ENCODE assay signal across 8 cellular contexts in the genomic region with DNA sequence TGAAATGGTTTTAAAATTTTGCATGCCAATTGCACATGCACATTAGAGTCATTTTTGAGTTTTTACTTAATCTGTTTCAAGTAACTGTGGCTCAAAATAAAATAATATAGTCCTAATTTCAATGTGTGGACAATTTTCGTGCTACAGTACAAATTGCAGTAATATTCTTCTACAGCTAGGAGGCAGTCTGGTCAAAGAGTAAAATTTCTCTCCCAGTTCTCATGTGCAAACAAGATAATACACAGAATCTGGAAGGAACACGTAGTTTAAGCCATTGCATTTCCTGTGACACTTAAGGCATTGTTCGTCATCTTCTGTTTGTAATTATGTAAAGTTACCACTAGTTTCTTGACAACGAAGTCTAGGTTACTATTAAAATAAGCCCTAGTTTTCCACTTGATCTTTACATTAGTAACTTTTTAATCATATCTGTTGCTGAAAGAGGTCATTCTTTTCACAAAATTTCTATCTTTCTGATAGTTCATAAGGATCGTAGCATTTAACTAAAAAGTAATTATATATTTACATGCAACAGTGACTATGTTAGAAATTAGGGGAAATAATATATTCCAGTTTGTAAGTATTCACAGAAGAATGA. TPM values are rescaled to one million over a fixed set of nuclear protein-coding genes. Genes with fewer than 3 reads are reported as not detected.
DNase-seq lines count a peak whose midpoint lies in the region; ATAC-seq, FAIRE-seq and TF ChIP-seq lines count a peak whose summit lies in the region.

No MANE protein-coding gene starts in this region.

- no peak overlapping the region for H3K9ac ChIP-seq in HepG2 (ENCODE audit: insufficient read depth, low read depth, low read length)

- H3K4me3 ChIP-seq in breast epithelium (no peak overlapping the region), HepG2 (replicated peaks in 1 of 3; ENCODE audit: insufficient read depth in 1 of 3, low read depth in 2 of 3, low read length in 3 of 3) (no peak overlapping the region)

- TF ChIP-seq EP300 in HepG2 (IDR thresholded peaks at IDR 0.05; ENCODE audit: low read depth in 2 of 2, low read length in 2 of 2) (no peak), HepG2 (CRISPR knock-in tag; IDR thresholded peaks at IDR 0.05; ENCODE audit: borderline replicate concordance) (no peak)

- no peak overlapping the region for H3K27ac Mint-ChIP-seq in activated CD8-positive, alpha-beta memory T cell treated with anti-CD3 and anti-CD28 coated beads, Interleukin-2, amount 10 ng/mL, durations not matched to agents 7 days and 5 days

- FAIRE-seq in HepG2 (lab: Jason Lieb, UNC): peak; percentile 18

- intact Hi-C loops in breast epithelium (cut with DNase I; ENCODE audit: low total_unique reads) (no loop called here), HepG2 (cut with micrococcal nuclease; ENCODE audit: unreplicated experiment) (loop anchor here (1.0 kb wide), 1 partner anchor 582 kb away; no protein-coding TSS in a partner anchor), left colon (cut with DNase I, micrococcal nuclease) (no loop called here)

- CTCF ChIA-PET in activated CD8-positive, alpha-beta memory T cell treated with anti-CD3 and anti-CD28 coated beads, Interleukin-2, amount 10 ng/mL, durations not matched to agents 7 days and 5 days (lab: Charles Lee): interaction anchor here (0.8 to 1.4 kb wide), 6 partner anchors 13 to 211 kb away, joined by 3 to 11 read pairs (median 4); a partner anchor contains a TSS
- CTCF ChIA-PET in HepG2 (lab: Yijun Ruan, JAX; ENCODE audit: low intra/inter-chr PET ratio, low total read pairs): no interaction called here

- H3K27me3 Mint-ChIP-seq in activated CD8-positive, alpha-beta memory T cell treated with anti-CD3 and anti-CD28 coated beads, Interleukin-2, amount 10 ng/mL, durations not matched to agents 7 days and 5 days: no peaks in the 10 kb centered on the region

- no peak for DNase-seq in activated CD8-positive, alpha-beta memory T cell treated with anti-CD3 and anti-CD28 coated beads, Interleukin-2, amount 10 ng/mL, durations not matched to agents 7 days and 5 days
- DNase-seq in activated CD8-positive, alpha-beta memory T cell treated with anti-CD3 and anti-CD28 coated beads, Interleukin-2, amount 50 U/mL, for 48 hours: no peak
- DNase-seq in NCI-H774 (lab: John Stamatoyannopoulos, UW): peak; percentile 9
- DNase-seq in breast epithelium (ENCODE audit: low spot score in 2 of 2): no peak
- DNase-seq in HepG2 (ENCODE audit: low spot score): peak; percentile 27
- DNase-seq in nucleus accumbens (lab: John Stamatoyannopoulos, UW): no peak
- no peak for DNase-seq in left colon

- TF ChIP-seq CTCF in breast epithelium (IDR thresholded peaks at IDR 0.05) (peak in 2 of 3 donors; percentile 33 to 55), HepG2 (CRISPR knock-in tag; IDR thresholded peaks at IDR 0.05) (peak; percentile 59)

- H3K9me3 ChIP-seq in breast epithelium (no peaks in the 10 kb centered on the region), HepG2 (ENCODE audit: low read length) (no peaks in the 10 kb centered on the region)

- POLR2A ChIA-PET in HepG2 (lab: Yijun Ruan, JAX): no interaction called here

- no peaks in the 10 kb centered on the region for H3K9me3 Mint-ChIP-seq in activated CD8-positive, alpha-beta memory T cell treated with anti-CD3 and anti-CD28 coated beads, Interleukin-2, amount 10 ng/mL, durations not matched to agents 7 days and 5 days (ENCODE audit: low read depth)

- no peaks in the 10 kb centered on the region for H3K79me2 ChIP-seq in HepG2 (ENCODE audit: insufficient read depth, low read length)

- H3K36me3 Mint-ChIP-seq in activated CD8-positive, alpha-beta memory T cell treated with anti-CD3 and anti-CD28 coated beads, Interleukin-2, amount 10 ng/mL, durations not matched to agents 7 days and 5 days: peaks cover 18% of the 10 kb centered on the region

- TF ChIP-seq POLR2A in breast epithelium (IDR thresholded peaks at IDR 0.05) (no peak), HepG2 (IDR thresholded peaks at IDR 0.05; ENCODE audit: insufficient read depth in 1 of 2, low read depth in 2 of 2, low read length in 2 of 2) (no peak)

- no peaks in the 10 kb centered on the region for H4K20me1 ChIP-seq in HepG2 (ENCODE audit: insufficient read depth, low read length)

- in situ Hi-C loops in HepG2 (cut with HindIII; ENCODE audit: extremely low pct_ligation_motif_present, low pct_unique_long_range_greater_than_20kb): no loop called here

- H3K4me3 Mint-ChIP-seq in activated CD8-positive, alpha-beta memory T cell treated with anti-CD3 and anti-CD28 coated beads, Interleukin-2, amount 10 ng/mL, durations not matched to agents 7 days and 5 days: no peak overlapping the region

- WGBS in HepG2 (ENCODE audit: low lambda C conversion rate): 83% methylated on average over 5 of the region's 5 CpGs

- TF ChIP-seq RAD21 in HepG2 (CRISPR knock-in tag; IDR thresholded peaks at IDR 0.05): no peak

- H3K4me2 ChIP-seq in HepG2 (ENCODE audit: low read depth, low read length): no peak overlapping the region

- H3K4me1 Mint-ChIP-seq in activated CD8-positive, alpha-beta memory T cell treated with anti-CD3 and anti-CD28 coated beads, Interleukin-2, amount 10 ng/mL, durations not matched to agents 7 days and 5 days: peaks cover 10% of the 10 kb centered on the region

- no peaks in the 10 kb centered on the region for H3K4me1 ChIP-seq in breast epithelium
- H3K4me1 ChIP-seq in HepG2 (ENCODE audit: insufficient read depth, low read length): no peaks in the 10 kb centered on the region

- H3K27me3 ChIP-seq in breast epithelium (no peaks in the 10 kb centered on the region), HepG2 (ENCODE audit: control insufficient read depth in 1 of 2, insufficient read depth in 2 of 2, low read length in 2 of 2) (no peaks in the 10 kb centered on the region)

- no peaks in the 10 kb centered on the region for H3K36me3 ChIP-seq in breast epithelium
- peaks cover 2 to 44% of the 10 kb centered on the region in 2 experiments; a peak in 4 of 5 replicates for H3K36me3 ChIP-seq in HepG2 (replicated peaks in 1 of 2; ENCODE audit: control insufficient read depth in 1 of 2, insufficient read depth in 2 of 2, low read length in 2 of 2)

- H2AFZ ChIP-seq in HepG2 (ENCODE audit: low read length): no peak overlapping the region

- H3K27ac ChIP-seq in breast epithelium: no peak overlapping the region
- no peak overlapping the region for H3K27ac ChIP-seq in HepG2 (ENCODE audit: extremely low read length, insufficient read depth, low read length)

- no TSS peak for BruUV-seq in HepG2 (replicated peaks; lab: Mats Ljungman, UMichigan)

- ATAC-seq in activated CD8-positive, alpha-beta memory T cell treated with anti-CD3 and anti-CD28 coated beads, Interleukin-2, amount 10 ng/mL, durations not matched to agents 7 days and 5 days: peak; percentile 70
- ATAC-seq in HG03139 (IDR thresholded peaks at IDR 0.05; ENCODE audit: unreplicated experiment) (peak; percentile 47), HepG2 (no peak; the same call in 2 of the 3 replicates), left colon (no peak)

RNA-seq across cellular contexts. Expression of a gene that starts 28.9 kb away (rescaled TPM):
- total RNA-seq in activated CD8-positive, alpha-beta memory T cell treated with anti-CD3 and anti-CD28 coated beads, Interleukin-2, amount 10 ng/mL, durations not matched to agents 7 days and 5 days: 10 to 100 TPM; 10.7 to 12.2 TPM
- 10 to 100 TPM; 20.0 to 32.6 (median 25.9) TPM for total RNA-seq in breast epithelium
- 14.7 and 22.0 TPM in 2 replicates for total RNA-seq in HepG2 (2016; rRNA removed; fragmentation: Illumina TruSeq; extraction: Trizol)
- total RNA-seq in HepG2 (2016; cell fraction: cytosol; rRNA removed; fragmentation: Illumina TruSeq; extraction: Trizol; ENCODE audit: low read depth): 6.3 and 7.7 TPM in 2 replicates
- total RNA-seq in HepG2 (2016; cell fraction: insoluble cytoplasmic fraction; rRNA removed; fragmentation: Illumina TruSeq; extraction: Trizol): 14.2 and 24.2 TPM in 2 replicates
- total RNA-seq in HepG2 (2016; cell fraction: membrane; rRNA removed; fragmentation: Illumina TruSeq; extraction: Trizol): 7.1 TPM in 2 replicates
- total RNA-seq in HepG2 (2016; cell fraction: nucleus; rRNA removed; fragmentation: Illumina TruSeq; extraction: Trizol): 42.4 and 43.6 TPM in 2 replicates
- 11.4 and 16.3 TPM in 2 replicates for polyA plus RNA-seq in HepG2 (2011; rRNA removed)
- polyA plus RNA-seq in HepG2 (2011; cell fraction: cytosol; rRNA removed): 4.1 and 7.3 TPM in 2 replicates
- 13.5 and 14.9 TPM in 2 replicates for polyA plus RNA-seq in HepG2 (2011; cell fraction: nucleus; rRNA removed)
- 10.6 and 12.7 TPM in 2 replicates for polyA plus RNA-seq in HepG2 (2012)
- 1.5 and 2.4 TPM in 2 replicates for polyA plus RNA-seq in HepG2 (2016; cell fraction: cytosol; fragmentation: Illumina TruSeq; extraction: Trizol; ENCODE audit: low read depth)
- polyA plus RNA-seq in HepG2 (2016; cell fraction: insoluble cytoplasmic fraction; fragmentation: Illumina TruSeq; extraction: Trizol; ENCODE audit: low read depth): 12.3 TPM in 2 replicates
- polyA plus RNA-seq in HepG2 (2016; cell fraction: membrane; fragmentation: Illumina TruSeq; extraction: Trizol; ENCODE audit: low read depth): 2.2 and 2.4 TPM in 2 replicates
- 51.1 and 51.3 TPM in 2 replicates for polyA plus RNA-seq in HepG2 (2016; cell fraction: nucleus; fragmentation: Illumina TruSeq; extraction: Trizol; ENCODE audit: insufficient read depth, low read depth)
- 2.2 and 4.1 TPM in 2 replicates for polyA minus RNA-seq in HepG2 (2011; rRNA and poly(A)+ RNA removed; ENCODE audit: low replicate concordance)
- polyA minus RNA-seq in HepG2 (2011; cell fraction: cytosol; rRNA and poly(A)+ RNA removed): 7.7 and 7.9 TPM in 2 replicates
- 36.2 and 41.4 TPM in 2 replicates for polyA minus RNA-seq in HepG2 (2011; cell fraction: nucleus; rRNA and poly(A)+ RNA removed)
- total RNA-seq in left colon: 10 to 100 TPM; 16.8 to 19.0 TPM

RNA-seq across cellular contexts. Expression of a gene that starts 29.5 kb away (rescaled TPM):
- total RNA-seq in activated CD8-positive, alpha-beta memory T cell treated with anti-CD3 and anti-CD28 coated beads, Interleukin-2, amount 10 ng/mL, durations not matched to agents 7 days and 5 days: 100 to 1,000 TPM; 130 to 139 TPM
- total RNA-seq in breast epithelium: 10 to 100 TPM; 76.0 to 96.7 (median 90.9) TPM
- 81.7 and 116 TPM in 2 replicates for total RNA-seq in HepG2 (2016; rRNA removed; fragmentation: Illumina TruSeq; extraction: Trizol)
- 5.9 and 6.3 TPM in 2 replicates for total RNA-seq in HepG2 (2016; cell fraction: cytosol; rRNA removed; fragmentation: Illumina TruSeq; extraction: Trizol; ENCODE audit: low read depth)
- total RNA-seq in HepG2 (2016; cell fraction: insoluble cytoplasmic fraction; rRNA removed; fragmentation: Illumina TruSeq; extraction: Trizol): 78.5 and 115 TPM in 2 replicates
- 12.1 and 12.7 TPM in 2 replicates for total RNA-seq in HepG2 (2016; cell fraction: membrane; rRNA removed; fragmentation: Illumina TruSeq; extraction: Trizol)
- 93.8 and 105 TPM in 2 replicates for total RNA-seq in HepG2 (2016; cell fraction: nucleus; rRNA removed; fragmentation: Illumina TruSeq; extraction: Trizol)
- polyA plus RNA-seq in HepG2 (2011; rRNA removed): 72.0 and 78.9 TPM in 2 replicates
- polyA plus RNA-seq in HepG2 (2011; cell fraction: cytosol; rRNA removed): 34.7 and 37.4 TPM in 2 replicates
- polyA plus RNA-seq in HepG2 (2011; cell fraction: nucleus; rRNA removed): 99.6 and 106 TPM in 2 replicates
- 36.8 and 45.0 TPM in 2 replicates for polyA plus RNA-seq in HepG2 (2012)
- polyA plus RNA-seq in HepG2 (2016; cell fraction: cytosol; fragmentation: Illumina TruSeq; extraction: Trizol; ENCODE audit: low read depth): 1.8 and 1.9 TPM in 2 replicates
- 65.3 and 66.3 TPM in 2 replicates for polyA plus RNA-seq in HepG2 (2016; cell fraction: insoluble cytoplasmic fraction; fragmentation: Illumina TruSeq; extraction: Trizol; ENCODE audit: low read depth)
- 3.4 and 4.7 TPM in 2 replicates for polyA plus RNA-seq in HepG2 (2016; cell fraction: membrane; fragmentation: Illumina TruSeq; extraction: Trizol; ENCODE audit: low read depth)
- 83.4 and 90.6 TPM in 2 replicates for polyA plus RNA-seq in HepG2 (2016; cell fraction: nucleus; fragmentation: Illumina TruSeq; extraction: Trizol; ENCODE audit: insufficient read depth, low read depth)
- 168 and 262 TPM in 2 replicates for polyA minus RNA-seq in HepG2 (2011; rRNA and poly(A)+ RNA removed; ENCODE audit: low replicate concordance)
- 56.5 and 64.1 TPM in 2 replicates for polyA minus RNA-seq in HepG2 (2011; cell fraction: cytosol; rRNA and poly(A)+ RNA removed)
- 141 and 146 TPM in 2 replicates for polyA minus RNA-seq in HepG2 (2011; cell fraction: nucleus; rRNA and poly(A)+ RNA removed)
- total RNA-seq in left colon: 10 to 100 TPM; 66.0 to 70.0 TPM

RNA-seq across cellular contexts. Expression of a gene that starts 56.4 kb away (rescaled TPM):
- total RNA-seq in activated CD8-positive, alpha-beta memory T cell treated with anti-CD3 and anti-CD28 coated beads, Interleukin-2, amount 10 ng/mL, durations not matched to agents 7 days and 5 days: not detected
- total RNA-seq in breast epithelium (not detected), HepG2 (2016; rRNA removed; fragmentation: Illumina TruSeq; extraction: Trizol) (not detected in 2 replicates), left colon (not detected)
- not detected in 2 replicates for total RNA-seq in HepG2 (2016; cell fraction: cytosol; rRNA removed; fragmentation: Illumina TruSeq; extraction: Trizol; ENCODE audit: low read depth)
- total RNA-seq in HepG2 (2016; cell fraction: insoluble cytoplasmic fraction; rRNA removed; fragmentation: Illumina TruSeq; extraction: Trizol): not detected in 2 replicates
- not detected in 2 replicates for total RNA-seq in HepG2 (2016; cell fraction: membrane; rRNA removed; fragmentation: Illumina TruSeq; extraction: Trizol)
- total RNA-seq in HepG2 (2016; cell fraction: nucleus; rRNA removed; fragmentation: Illumina TruSeq; extraction: Trizol): not detected in 2 replicates
- not detected in 2 replicates for polyA plus RNA-seq in HepG2 (2011; rRNA removed)
- not detected in 2 replicates for polyA plus RNA-seq in HepG2 (2011; cell fraction: cytosol; rRNA removed)
- polyA plus RNA-seq in HepG2 (2011; cell fraction: nucleus; rRNA removed): not detected in 2 replicates
- polyA plus RNA-seq in HepG2 (2012): not detected in 2 replicates
- polyA plus RNA-seq in HepG2 (2016; cell fraction: cytosol; fragmentation: Illumina TruSeq; extraction: Trizol; ENCODE audit: low read depth): not detected in 2 replicates
- polyA plus RNA-seq in HepG2 (2016; cell fraction: insoluble cytoplasmic fraction; fragmentation: Illumina TruSeq; extraction: Trizol; ENCODE audit: low read depth): not detected in 2 replicates
- not detected in 2 replicates for polyA plus RNA-seq in HepG2 (2016; cell fraction: membrane; fragmentation: Illumina TruSeq; extraction: Trizol; ENCODE audit: low read depth)
- not detected in 2 replicates for polyA plus RNA-seq in HepG2 (2016; cell fraction: nucleus; fragmentation: Illumina TruSeq; extraction: Trizol; ENCODE audit: insufficient read depth, low read depth)
- not detected in 2 replicates for polyA minus RNA-seq in HepG2 (2011; rRNA and poly(A)+ RNA removed; ENCODE audit: low replicate concordance)
- polyA minus RNA-seq in HepG2 (2011; cell fraction: cytosol; rRNA and poly(A)+ RNA removed): not detected in 2 replicates
- polyA minus RNA-seq in HepG2 (2011; cell fraction: nucleus; rRNA and poly(A)+ RNA removed): not detected in 2 replicates

Comparison
In these comparisons a context has a peak if more than half of its experiments do, and no peak if none do; other contexts are left out.
1. ATAC-seq: peak in activated CD8-positive, alpha-beta memory T cell treated with anti-CD3 and anti-CD28 coated beads, Interleukin-2, amount 10 ng/mL, durations not matched to agents 7 days and 5 days (single experiment) and HG03139 (single experiment); none in HepG2 (single experiment) and left colon (single experiment).
2. DNase-seq: peak in NCI-H774 (single experiment) and HepG2 (single experiment); none in activated CD8-positive, alpha-beta memory T cell treated with anti-CD3 and anti-CD28 coated beads, Interleukin-2, amount 10 ng/mL, durations not matched to agents 7 days and 5 days (single experiment), activated CD8-positive, alpha-beta memory T cell treated with anti-CD3 and anti-CD28 coated beads, Interleukin-2, amount 50 U/mL, for 48 hours (single experiment), breast epithelium (0 of 2), nucleus accumbens (0 of 56) and left colon (0 of 2).